Comparison of ENCODE assay signal across 1 cellular context in genomic region chr9:78332381-78332780, GRCh38.
TF ChIP-seq lines count a peak whose summit lies in the region.

No MANE protein-coding gene starts in this region.

TF ChIP-seq in HepG2, 621 proteins besides CTCF, POLR2A, EP300 and RAD21 (continued from another document):
- TF ChIP-seq PRDM15 (CRISPR knock-in tag; IDR thresholded peaks at IDR 0.05) (no peak), ZSCAN9 (CRISPR knock-in tag; IDR thresholded peaks at IDR 0.05; ENCODE audit: borderline replicate concordance) (no peak)
